ENCODE assay signal across 1 cellular context in genomic region chr17:18184143-18185007, GRCh38.
TF ChIP-seq lines count a peak whose summit lies in the region.

No MANE protein-coding gene starts in this region.

TF ChIP-seq in HepG2, 621 proteins besides CTCF, POLR2A, EP300 and RAD21 (continued from another document):
- peak; percentile 66 for TF ChIP-seq ZNF687 (CRISPR knock-in tag; IDR thresholded peaks at IDR 0.05)
- 0 out of 2 replicates have a peak, but pooled peaks have one; percentile 10 for TF ChIP-seq BCL6 (CRISPR knock-in tag; IDR thresholded peaks at IDR 0.05)
- TF ChIP-seq GTF3A (CRISPR knock-in tag; conservative IDR thresholded peaks at IDR 0.05), result no peak
- 0 out of 2 replicates have a peak, but pooled peaks have one; percentile 10 for TF ChIP-seq ZMYM3 (CRISPR knock-in tag; IDR thresholded peaks at IDR 0.05)
- no peak for TF ChIP-seq GPN1 (CRISPR knock-in tag; IDR thresholded peaks at IDR 0.05; ENCODE audit: borderline replicate concordance)
- peak; percentile 57; the same call in 1 of the 2 replicates for TF ChIP-seq ZNF563 (CRISPR knock-in tag; IDR thresholded peaks at IDR 0.05)
- TF ChIP-seq MYC (CRISPR knock-in tag; IDR thresholded peaks at IDR 0.05; ENCODE audit: borderline replicate concordance), result peak; percentile 61; the same call in 1 of the 2 replicates
- no peak for TF ChIP-seq SP1 (IDR thresholded peaks at IDR 0.05)
- no peak for TF ChIP-seq SP1 (CRISPR knock-in tag; IDR thresholded peaks at IDR 0.05)
